ENCODE assay signal across 1 cellular context in the genomic region with DNA sequence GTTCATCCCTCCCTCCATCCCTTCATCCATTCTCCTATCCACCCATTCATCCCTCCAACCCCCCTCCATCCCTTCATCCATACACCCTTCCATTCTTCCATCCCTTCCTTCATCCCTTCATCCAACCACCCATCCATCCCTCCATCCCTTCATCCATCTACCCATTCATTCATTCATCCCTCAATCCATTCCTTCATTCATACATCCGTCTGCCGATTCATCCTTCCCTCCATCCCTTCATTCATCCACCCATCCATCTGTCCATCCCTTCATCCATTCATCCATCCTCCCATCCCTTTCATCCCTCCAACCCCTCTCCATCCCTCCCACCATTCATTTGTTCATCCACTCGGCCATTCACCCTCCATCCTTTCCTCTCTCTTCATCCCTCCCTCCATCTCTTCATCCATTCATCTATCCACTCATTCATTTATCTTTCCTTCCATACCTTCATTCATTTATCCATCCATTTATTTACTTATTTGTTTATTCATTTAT.
TF ChIP-seq lines count a peak whose summit lies in the region.

No MANE protein-coding gene starts in this region.

TF ChIP-seq in HEK293, 187 proteins besides CTCF, POLR2A, EP300 and RAD21 (continued from another document):
- TF ChIP-seq, protein P1, sequence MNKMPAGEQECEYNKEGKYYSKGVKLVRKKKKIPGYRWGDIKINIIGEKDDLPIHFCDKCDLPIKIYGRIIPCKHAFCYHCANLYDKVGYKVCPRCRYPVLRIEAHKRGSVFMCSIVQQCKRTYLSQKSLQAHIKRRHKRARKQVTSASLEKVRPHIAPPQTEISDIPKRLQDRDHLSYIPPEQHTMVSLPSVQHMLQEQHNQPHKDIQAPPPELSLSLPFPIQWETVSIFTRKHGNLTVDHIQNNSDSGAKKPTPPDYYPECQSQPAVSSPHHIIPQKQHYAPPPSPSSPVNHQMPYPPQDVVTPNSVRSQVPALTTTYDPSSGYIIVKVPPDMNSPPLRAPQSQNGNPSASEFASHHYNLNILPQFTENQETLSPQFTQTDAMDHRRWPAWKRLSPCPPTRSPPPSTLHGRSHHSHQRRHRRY (tag by site-specific recombination; IDR thresholded peaks at IDR 0.05) = no peak
- TF ChIP-seq ZNF776 (tag by site-specific recombination; IDR thresholded peaks at IDR 0.05; ENCODE audit: borderline replicate concordance) (no peak), ZNF366 (tag by site-specific recombination; conservative IDR thresholded peaks at IDR 0.05) (peak; percentile 91)
TF ChIP-seq in HEK293: peak in this region for 1.
